8 cellular contexts compared by ENCODE assay signal in the genomic region with DNA sequence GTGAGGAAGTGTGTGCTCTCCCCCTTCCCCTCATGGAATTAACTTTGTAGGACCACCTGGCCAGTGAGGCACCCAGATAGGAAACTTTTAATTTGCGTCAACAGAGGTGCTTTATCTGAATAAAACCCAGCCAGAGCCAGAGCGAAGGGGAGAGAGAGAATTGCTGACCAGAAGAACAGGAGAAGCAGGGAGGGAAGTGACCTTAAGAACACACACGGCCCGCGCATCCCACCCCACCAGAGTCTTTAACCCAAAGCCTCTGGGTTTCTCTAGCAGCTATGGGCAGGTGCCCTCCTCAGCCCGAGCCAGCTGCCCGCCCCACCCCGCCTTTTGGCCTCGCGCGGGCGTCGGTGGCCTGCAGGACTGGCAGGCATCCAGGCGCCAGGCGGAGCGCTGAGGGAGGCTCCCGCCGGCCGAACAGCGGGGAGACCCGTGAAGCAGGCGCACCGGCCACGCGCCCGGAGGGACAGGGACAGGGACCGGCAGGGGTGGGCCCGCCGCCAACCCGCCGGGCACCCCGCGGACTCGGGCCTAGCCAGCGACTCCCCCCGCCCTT. TPM values are rescaled to one million over a fixed set of nuclear protein-coding genes. Genes with fewer than 3 reads are reported as not detected.
DNase-seq lines count a peak whose midpoint lies in the region; ATAC-seq, FAIRE-seq and TF ChIP-seq lines count a peak whose summit lies in the region.

No MANE protein-coding gene starts in this region.

- no peak for FAIRE-seq in K562 (lab: Jason Lieb, UNC)

- H3K4me3 ChIP-seq in HUES6 (ENCODE audit: low read depth, low read length) (peak overlapping the region; percentile 83), RWPE2 (ENCODE audit: severe bottlenecking) (peak overlapping the region; percentile 72), K562 (peak overlapping the region; percentile 73), psoas muscle (peak overlapping the region; percentile 92)

- POLR2A ChIA-PET in K562 (lab: Yijun Ruan, JAX), result interaction anchor here (0.6 to 2.5 kb wide), 10 partner anchors 13 to 375 kb away, joined by 3 to 21 read pairs (median 5); a partner anchor contains a TSS

- H3K27ac ChIP-seq in HUES6 (ENCODE audit: low read depth, low read length) (0 out of 2 replicates have a peak overlapping the region, but pooled peaks have one; percentile 83), RWPE2 (ENCODE audit: poor library complexity, severe bottlenecking) (peak overlapping the region; percentile 88), K562 (ENCODE audit: extremely low read depth, low read depth, low read length) (peak overlapping the region; percentile 96), psoas muscle (peak overlapping the region; percentile 99)

- no peaks in the 10 kb centered on the region for H4K20me1 ChIP-seq in K562 (replicated peaks; ENCODE audit: control insufficient read depth, insufficient read depth, low read length)

- TF ChIP-seq POLR2A in K562 (conservative IDR thresholded peaks at IDR 0.05), result no peak

- TF ChIP-seq RAD21 in K562 (CRISPR knock-in tag; conservative IDR thresholded peaks at IDR 0.05 in 1 of 2, IDR thresholded peaks at IDR 0.05 in 1 of 2), result no peak

- ATAC-seq in GM21529 (IDR thresholded peaks at IDR 0.05; ENCODE audit: unreplicated experiment), result peak; percentile 39
- peak; percentile 60 for ATAC-seq in RWPE2 (ENCODE audit: low read depth)
- peak; percentile 70 for ATAC-seq in K562
- peak; percentile 79 to 86 (median 82) for ATAC-seq in psoas muscle

- H3K79me2 ChIP-seq in K562 (ENCODE audit: control insufficient read depth, insufficient read depth, low read length), result peaks cover 12% of the 10 kb centered on the region; the same call in 2 of the 3 replicates

- peak overlapping the region; percentile 80 for H3K9ac ChIP-seq in HUES6 (ENCODE audit: low read length)
- peak overlapping the region; percentile 92 to 99 for H3K9ac ChIP-seq in K562 (ENCODE audit: insufficient read depth in 1 of 2, low read depth in 2 of 2, low read length in 2 of 2)

- TF ChIP-seq CTCF in RWPE2 (IDR thresholded peaks at IDR 0.05; ENCODE audit: poor library complexity, severe bottlenecking) (no peak), K562 (IDR thresholded peaks at IDR 0.05 in 2 of 3, conservative IDR thresholded peaks at IDR 0.05 in 1 of 3; ENCODE audit: insufficient read depth in 2 of 3, low read depth in 1 of 3, low read length in 3 of 3) (no peak), psoas muscle (IDR thresholded peaks at IDR 0.05) (no peak)

- no peak for TF ChIP-seq EP300 in K562 (IDR thresholded peaks at IDR 0.05; ENCODE audit: low read length)

- H2AFZ ChIP-seq in K562 (ENCODE audit: low read depth, low read length), result peak overlapping the region; percentile 96

- DNase-seq in NCI-H1417 (lab: John Stamatoyannopoulos, UW) (peak; percentile 73 to 84 (median 80)), NCI-H1417 treated with DMSO at 0.1 percent for 48 hours (lab: John Stamatoyannopoulos, UW) (no peak), RWPE2 (ENCODE audit: low spot score) (peak; percentile 83), K562 (ENCODE audit: extremely low read depth in 1 of 4, low spot score in 3 of 4) (peak; percentile 70 to 77 (median 72)), hypothalamus (lab: John Stamatoyannopoulos, UW) (peak in 50 of 51 donors; percentile 38 to 94 (median 76)), psoas muscle (peak; percentile 88 to 93)

- CTCF ChIA-PET in K562 (lab: Yijun Ruan, JAX; ENCODE audit: low intra/inter-chr PET ratio), result no interaction called here

- peaks cover 12% of the 10 kb centered on the region; the same call in 1 of the 2 replicates for H3K4me1 ChIP-seq in HUES6 (ENCODE audit: control insufficient read depth, insufficient read depth, low read length)
- peaks cover 5% of the 10 kb centered on the region for H3K4me1 ChIP-seq in RWPE2 (ENCODE audit: insufficient read depth, poor library complexity, severe bottlenecking)
- H3K4me1 ChIP-seq in K562 (replicated peaks in 1 of 2; ENCODE audit: control insufficient read depth in 2 of 2, insufficient read depth in 2 of 2, low read length in 2 of 2), result peaks cover 5 to 14% of the 10 kb centered on the region in 2 experiments; a peak in 4 of 5 replicates
- H3K4me1 ChIP-seq in psoas muscle, result peaks cover 18% of the 10 kb centered on the region

- H3K9me1 ChIP-seq in K562 (ENCODE audit: control insufficient read depth, insufficient read depth, low read length), result no peaks in the 10 kb centered on the region

- in situ Hi-C loops in K562 (cut with MboI), result no loop called here

- WGBS in K562 (ENCODE audit: insufficient coverage, low coverage, missing lambda C conversion rate), result 1% methylated on average over 34 of the region's 36 CpGs
- WGBS in psoas muscle, 3 donors, result 0 to 1% (median 1%) methylated on average over 23 to 36 of the region's 36 CpGs

- H3K9me3 ChIP-seq in HUES6 (ENCODE audit: control insufficient read depth, insufficient read depth, low read depth, low read length) (no peaks in the 10 kb centered on the region), RWPE2 (ENCODE audit: severe bottlenecking) (no peaks in the 10 kb centered on the region), K562 (replicated peaks; ENCODE audit: control insufficient read depth, insufficient read depth, low read depth, low read length) (no peaks in the 10 kb centered on the region), psoas muscle (no peaks in the 10 kb centered on the region)

- H3K36me3 ChIP-seq in HUES6 (ENCODE audit: control insufficient read depth, insufficient read depth, low read length), result no peaks in the 10 kb centered on the region
- H3K36me3 ChIP-seq in RWPE2 (ENCODE audit: low read depth), result no peaks in the 10 kb centered on the region; the same call in 1 of the 2 replicates
- peaks cover 12% of the 10 kb centered on the region; the same call in 2 of the 3 replicates for H3K36me3 ChIP-seq in K562 (ENCODE audit: control insufficient read depth, insufficient read depth, low read length)
- peaks cover 0 to 13% of the 10 kb centered on the region in 2 donors for H3K36me3 ChIP-seq in psoas muscle (ENCODE audit: insufficient read depth in 1 of 2, low read depth in 1 of 2)

- peak overlapping the region; percentile 90 for H3K4me2 ChIP-seq in K562 (ENCODE audit: insufficient read depth, low read length)

- BruUV-seq in K562 (replicated peaks; lab: Mats Ljungman, UMichigan), result no TSS peak

- intact Hi-C loops in K562 (cut with micrococcal nuclease), result loop anchor here (5.0 kb wide), 1 partner anchor 130 kb away; a partner anchor contains a TSS
- intact Hi-C loops in psoas muscle (cut with DNase I), result loop anchor here in 1 of 2 donors (5.0 kb wide), 2 partner anchors 65 to 1165 kb away; no protein-coding TSS in a partner anchor

- H3K27me3 ChIP-seq in HUES6 (ENCODE audit: control insufficient read depth, insufficient read depth, low read length) (peaks cover 7% of the 10 kb centered on the region; the same call in 1 of the 2 replicates), RWPE2 (ENCODE audit: insufficient read depth, poor library complexity, severe bottlenecking) (no peaks in the 10 kb centered on the region), K562 (ENCODE audit: control insufficient read depth in 2 of 2, insufficient read depth in 2 of 2, low read length in 2 of 2) (no peaks in the 10 kb centered on the region), psoas muscle (ENCODE audit: insufficient read depth in 3 of 3, low read length in 2 of 3) (no peaks in the 10 kb centered on the region)

TF ChIP-seq in K562, 482 proteins besides CTCF, POLR2A, EP300 and RAD21 (continues in another document):
- TF ChIP-seq RBM17 (IDR thresholded peaks at IDR 0.05; ENCODE audit: borderline replicate concordance, low read depth, low read length), result no peak
- TF ChIP-seq NCOA2 (IDR thresholded peaks at IDR 0.05; ENCODE audit: partially characterized antibody in 2 of 2), result no peak
- no peak for TF ChIP-seq PCBP2 (IDR thresholded peaks at IDR 0.05; ENCODE audit: low read depth, low read length, poor library complexity, severe bottlenecking)

RNA-seq across cellular contexts. Expression of a gene that starts 0.6 kb away (rescaled TPM):
- 74.2 and 101 TPM in 2 replicates for total RNA-seq in K562 (2011; cell fraction: chromatin; rRNA removed; ENCODE audit: low replicate concordance)
- 27.7 and 31.6 TPM in 2 replicates for total RNA-seq in K562 (2011; cell fraction: nucleolus; rRNA removed)
- total RNA-seq in K562 (2011; cell fraction: nucleoplasm; rRNA removed), result 39.5 and 42.7 TPM in 2 replicates
- 11.0 and 15.0 TPM in 2 replicates for total RNA-seq in K562 (2014; rRNA removed)
- total RNA-seq in K562 (2014; rRNA removed; fragmentation: Illumina TruSeq; extraction: Trizol), result 18.6 and 19.6 TPM in 2 replicates
- total RNA-seq in K562 (2015; rRNA removed; fragmentation: Illumina TruSeq; extraction: Trizol), result 21.0 and 22.0 TPM in 2 replicates
- total RNA-seq in K562 (2021), result 23.1 and 26.8 TPM in 2 replicates
- polyA plus RNA-seq in K562 (2011; rRNA removed), result 23.3 and 25.5 TPM in 2 replicates
- polyA plus RNA-seq in K562 (2011; cell fraction: cytosol; rRNA removed), result 20.6 and 22.2 TPM in 2 replicates
- polyA plus RNA-seq in K562 (2011; cell fraction: nucleus; rRNA removed), result 46.5 and 56.3 TPM in 2 replicates
- 22.9 and 49.5 TPM in 2 replicates for polyA plus RNA-seq in K562 (2012)
- 23.4 and 31.5 TPM in 2 replicates for polyA plus RNA-seq in K562 (2014; fragmentation: Illumina TruSeq; extraction: Trizol)
- polyA plus RNA-seq in K562 (2014; fragmentation: Nextera tagmentation; extraction: Ambion mirVana), result 1 to 10 TPM; 2.1 to 3.8 TPM
- polyA plus RNA-seq in K562 (2014; rRNA removed), result 11.9 TPM in 2 replicates
- polyA minus RNA-seq in K562 (2011; rRNA and poly(A)+ RNA removed), result 88.3 and 107 TPM in 2 replicates
- 11.5 and 15.3 TPM in 2 replicates for polyA minus RNA-seq in K562 (2011; cell fraction: cytosol; rRNA and poly(A)+ RNA removed)
- polyA minus RNA-seq in K562 (2011; cell fraction: nucleus; rRNA and poly(A)+ RNA removed), result 17.6 and 30.3 TPM in 2 replicates
- total RNA-seq in psoas muscle, result 10 to 100 TPM; 28.8 to 54.9 (median 30.7) TPM
- polyA plus RNA-seq in psoas muscle, result 10 to 100 TPM in 2 of 3 donors, 1 to 10 TPM in 1; 7.4 to 20.5 (median 10.5) TPM
